Comparison of ENCODE assay signal across 9 cellular contexts in the genomic region with DNA sequence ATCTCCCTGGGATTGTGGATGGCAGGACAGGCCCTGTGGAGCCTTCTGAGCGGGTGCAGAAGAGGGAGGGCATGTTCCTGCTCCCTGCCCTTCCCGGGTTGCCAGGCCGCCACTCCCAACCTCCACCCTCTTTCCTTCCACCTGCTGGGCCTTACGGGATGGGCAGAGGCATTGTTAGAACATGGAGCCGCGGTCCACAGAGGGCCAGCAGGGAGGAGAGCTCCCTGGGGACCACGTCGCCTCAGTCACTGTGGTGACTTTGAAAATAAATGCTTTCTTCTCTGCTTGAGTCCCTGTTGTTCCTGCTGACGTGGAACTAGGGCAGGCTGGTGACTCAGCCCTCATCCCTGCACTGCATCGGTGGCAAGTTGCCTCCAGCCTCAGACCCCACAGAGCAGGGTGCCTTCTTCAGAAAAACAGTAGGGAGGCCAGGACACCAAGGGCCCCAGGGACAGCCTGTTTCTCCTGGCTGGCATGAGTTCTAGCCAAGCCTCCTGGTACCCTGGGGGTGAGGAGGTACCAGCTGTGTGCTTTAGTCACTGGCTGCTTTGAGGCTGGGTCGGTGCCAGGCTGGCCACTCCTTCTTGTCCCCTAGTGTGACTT.
DNase-seq lines count a peak whose midpoint lies in the region; ATAC-seq and TF ChIP-seq lines count a peak whose summit lies in the region.
"Had no signal": no experiment of that assay in that cellular context is flagged by ENCODE, and none has a peak within 500 bp of the region (broad histone marks: within the 10 kb centered on the region; RNA-seq: fewer than 3 reads in every experiment).

No MANE protein-coding gene starts in this region.

- TF ChIP-seq POLR2A in spleen (IDR thresholded peaks at IDR 0.05): no peak

- H3K4me1 Mint-ChIP-seq in WTC11: peaks cover 47% of the 10 kb centered on the region

- DNase-seq in CD1c-positive myeloid dendritic cell (ENCODE audit: extremely low spot score) (peak; percentile 16), Kasumi-1 (lab: John Stamatoyannopoulos, UW) (peak; percentile 36 to 46), WTC11 (ENCODE audit: low spot score) (peak; percentile 2), left ventricle myocardium inferior (peak; percentile 64), spleen (peak; percentile 67), NOMO-1 (lab: John Stamatoyannopoulos, UW; ENCODE audit: unreplicated experiment in 2 of 2) (no peak), HAP-1 (ENCODE audit: low spot score in 2 of 2) (no peak)

- intact Hi-C loops in left ventricle myocardium inferior (cut with micrococcal nuclease) (no loop called here), spleen (cut with DNase I; ENCODE audit: low total_unique reads) (no loop called here)

- no peaks in the 10 kb centered on the region for H3K36me3 Mint-ChIP-seq in WTC11

- in situ Hi-C loops in HAP-1 (cut with MboI; ENCODE audit: low sequenced_read_pairs): no loop called here

- no peaks in the 10 kb centered on the region for H3K36me3 ChIP-seq in left ventricle myocardium inferior
- peaks cover 0 to 4% (median 0%) of the 10 kb centered on the region in 6 donors for H3K36me3 ChIP-seq in spleen
- no peaks in the 10 kb centered on the region for H3K36me3 ChIP-seq in HAP-1 (replicated peaks)
- H3K36me3 ChIP-seq: cardiac muscle cell had no signal

- H3K27me3 Mint-ChIP-seq in WTC11 (ENCODE audit: low read depth): no peaks in the 10 kb centered on the region

- no peaks in the 10 kb centered on the region for H3K9me3 Mint-ChIP-seq in WTC11

- peak overlapping the region; percentile 73 for H3K27ac ChIP-seq in left ventricle myocardium inferior (replicated peaks)
- peak overlapping the region in 6 of 8 donors; percentile 36 to 60 (median 48) for H3K27ac ChIP-seq in spleen
- H3K27ac ChIP-seq: cardiac muscle cell had no signal

- H3K4me1 ChIP-seq in left ventricle myocardium inferior (peaks cover 71% of the 10 kb centered on the region), spleen (peaks cover 24 to 88% (median 69%) of the 10 kb centered on the region in 6 donors), HAP-1 (no peaks in the 10 kb centered on the region)

- 52 to 73% (median 66%) methylated on average over 4 to 11 of the region's 11 CpGs for WGBS in spleen, 5 donors

- H3K9me3 ChIP-seq in left ventricle myocardium inferior (replicated peaks) (no peaks in the 10 kb centered on the region), spleen (no peaks in the 10 kb centered on the region), HAP-1 (no peaks in the 10 kb centered on the region)

- no peak overlapping the region for H3K4me3 Mint-ChIP-seq in WTC11

- no peak overlapping the region for H3K27ac Mint-ChIP-seq in WTC11

- CTCF ChIA-PET in WTC11 (lab: Charles Lee): interaction anchor here (2.0 kb wide), 1 partner anchor 64 kb away, joined by 10 read pairs; no protein-coding TSS in a partner anchor

- H3K4me3 ChIP-seq in left ventricle myocardium inferior: no peak overlapping the region
- H3K4me3 ChIP-seq in spleen: no peak overlapping the region
- no peak overlapping the region for H3K4me3 ChIP-seq in HAP-1
- H3K4me3 ChIP-seq: cardiac muscle cell had no signal

- POLR2A ChIA-PET in WTC11 (lab: Charles Lee): interaction anchor here (1.0 kb wide), 1 partner anchor 18 kb away, joined by 3 read pairs; no protein-coding TSS in a partner anchor

- no peak for ATAC-seq in WTC11
- ATAC-seq in HG03571 (IDR thresholded peaks at IDR 0.05; ENCODE audit: unreplicated experiment): no peak

- TF ChIP-seq CTCF in WTC11 (IDR thresholded peaks at IDR 0.05): no peak
- no peak for TF ChIP-seq CTCF in left ventricle myocardium inferior (IDR thresholded peaks at IDR 0.05; ENCODE audit: borderline replicate concordance)
- no peak for TF ChIP-seq CTCF in spleen (IDR thresholded peaks at IDR 0.05 in 8 of 11, conservative IDR thresholded peaks at IDR 0.05 in 3 of 11)

- H3K27me3 ChIP-seq in left ventricle myocardium inferior (ENCODE audit: low read depth): no peaks in the 10 kb centered on the region
- no peaks in the 10 kb centered on the region for H3K27me3 ChIP-seq in spleen (replicated peaks in 1 of 7)
- H3K27me3 ChIP-seq in HAP-1 (ENCODE audit: low read depth): no peaks in the 10 kb centered on the region
- H3K27me3 ChIP-seq: cardiac muscle cell had no signal

TF ChIP-seq in WTC11, 78 proteins besides CTCF, POLR2A, EP300 and RAD21 (continues in another document):
- TF ChIP-seq ZNF281 (CRISPR knock-in tag; IDR thresholded peaks at IDR 0.05) (no peak), ZNF532 (CRISPR knock-in tag; IDR thresholded peaks at IDR 0.05; ENCODE audit: borderline replicate concordance) (no peak), FOXJ3 (CRISPR knock-in tag; IDR thresholded peaks at IDR 0.05; ENCODE audit: borderline replicate concordance) (no peak), SP1 (CRISPR knock-in tag; conservative IDR thresholded peaks at IDR 0.05) (no peak), PRDM15 (CRISPR knock-in tag; IDR thresholded peaks at IDR 0.05) (no peak), ELF4 (CRISPR knock-in tag; IDR thresholded peaks at IDR 0.05; ENCODE audit: low read depth) (no peak), ZNF219 (CRISPR knock-in tag; IDR thresholded peaks at IDR 0.05; ENCODE audit: borderline replicate concordance) (no peak)

Comparison
In these comparisons a context has a peak if more than half of its experiments do, and no peak if none do; other contexts are left out.
1. DNase-seq: peak in CD1c-positive myeloid dendritic cell (single experiment), Kasumi-1 (2 of 2), WTC11 (single experiment), left ventricle myocardium inferior (single experiment) and spleen (single experiment); none in NOMO-1 (0 of 2) and HAP-1 (0 of 2).